ENCODE assay signal across 13 cellular contexts in the genomic region with DNA sequence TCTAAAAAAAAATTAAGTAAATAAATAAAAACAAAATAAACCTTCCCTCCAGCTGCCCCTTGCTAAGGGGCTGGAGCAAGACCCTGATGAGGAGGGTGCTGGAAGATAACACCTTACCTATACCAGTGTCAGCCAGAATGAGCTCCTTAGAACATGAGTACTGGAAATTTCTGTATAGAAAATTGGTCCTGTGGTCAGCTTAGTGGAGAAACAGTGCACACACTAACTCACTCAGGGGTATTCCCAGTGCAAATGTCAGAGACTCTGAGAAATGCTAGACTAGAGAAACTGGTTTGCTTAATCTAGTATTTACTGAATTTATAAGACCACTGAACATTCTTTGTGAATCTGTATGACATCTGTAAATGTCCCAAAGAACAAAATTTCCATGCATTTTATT.
DNase-seq lines count a peak whose midpoint lies in the region; ATAC-seq and TF ChIP-seq lines count a peak whose summit lies in the region.
"Had no signal": no experiment of that assay in that cellular context is flagged by ENCODE, and none has a peak within 500 bp of the region (broad histone marks: within the 10 kb centered on the region; RNA-seq: fewer than 3 reads in every experiment).

No MANE protein-coding gene starts in this region.

- TF ChIP-seq CTCF in MM.1S (IDR thresholded peaks at IDR 0.05; ENCODE audit: low read length), result no peak

- no peak overlapping the region for H3K9ac ChIP-seq in MM.1S (ENCODE audit: low read length)

- H3K36me3 ChIP-seq in MM.1S (replicated peaks; ENCODE audit: insufficient read depth, low read length), result no peaks in the 10 kb centered on the region

- H3K9me3 ChIP-seq in MM.1S (replicated peaks; ENCODE audit: insufficient read depth, low read length), result no peaks in the 10 kb centered on the region

- no peaks in the 10 kb centered on the region for H3F3A ChIP-seq in MM.1S (ENCODE audit: insufficient read depth, low read length)

- no peak overlapping the region for H3K4me2 ChIP-seq in MM.1S (ENCODE audit: low read depth, low read length)

- peak; percentile 47 for ATAC-seq in GM18502 (IDR thresholded peaks at IDR 0.05; ENCODE audit: poor library complexity, unreplicated experiment)
- peak; percentile 41 for ATAC-seq in GM19452 (IDR thresholded peaks at IDR 0.05; ENCODE audit: unreplicated experiment)
- peak; percentile 49 for ATAC-seq in HG02852 (IDR thresholded peaks at IDR 0.05; ENCODE audit: unreplicated experiment)
- ATAC-seq in HG03460 (IDR thresholded peaks at IDR 0.05; ENCODE audit: unreplicated experiment), result peak; percentile 44

- no peaks in the 10 kb centered on the region for H3K79me2 ChIP-seq in MM.1S (ENCODE audit: low read length)

- H3K9me2 ChIP-seq in MM.1S (replicated peaks; ENCODE audit: insufficient read depth, low read length), result no peaks in the 10 kb centered on the region

- DNase-seq in HuH-7.5 (ENCODE audit: low spot score), result no peak
- DNase-seq in MM.1S, result no peak
- DNase-seq in T-helper 2 cell, result no peak
- no peak for DNase-seq in NCI-H524 (lab: John Stamatoyannopoulos, UW)
- DNase-seq: activated CD4-positive, CD25-positive, alpha-beta regulatory T cell; H9; naive thymus-derived CD4-positive, alpha-beta T cell; NCI-H510A treated with DMSO at 0.1 percent for 48 hours; SHP77 had no signal

- H3K27me3 ChIP-seq in MM.1S (replicated peaks; ENCODE audit: insufficient read depth, low read length), result no peaks in the 10 kb centered on the region

- H2AFZ ChIP-seq in MM.1S (ENCODE audit: low read length), result no peak overlapping the region

- no peaks in the 10 kb centered on the region for H4K20me1 ChIP-seq in MM.1S (ENCODE audit: insufficient read depth, low read length)

- no peak overlapping the region for H3K4me3 ChIP-seq in MM.1S (ENCODE audit: low read length)

- H3K27ac ChIP-seq in MM.1S (ENCODE audit: low read length), result no peak overlapping the region

- H3K4me1 ChIP-seq in MM.1S (ENCODE audit: low read length), result no peaks in the 10 kb centered on the region
